ENCODE assay signal across 1 cellular context in genomic region chr13:30224732-30225131, GRCh38.
TF ChIP-seq lines count a peak whose summit lies in the region.

No MANE protein-coding gene starts in this region.

TF ChIP-seq in HCT116, 20 proteins besides CTCF, POLR2A, EP300 and RAD21 (continued from another document):
- TF ChIP-seq, protein P1, sequence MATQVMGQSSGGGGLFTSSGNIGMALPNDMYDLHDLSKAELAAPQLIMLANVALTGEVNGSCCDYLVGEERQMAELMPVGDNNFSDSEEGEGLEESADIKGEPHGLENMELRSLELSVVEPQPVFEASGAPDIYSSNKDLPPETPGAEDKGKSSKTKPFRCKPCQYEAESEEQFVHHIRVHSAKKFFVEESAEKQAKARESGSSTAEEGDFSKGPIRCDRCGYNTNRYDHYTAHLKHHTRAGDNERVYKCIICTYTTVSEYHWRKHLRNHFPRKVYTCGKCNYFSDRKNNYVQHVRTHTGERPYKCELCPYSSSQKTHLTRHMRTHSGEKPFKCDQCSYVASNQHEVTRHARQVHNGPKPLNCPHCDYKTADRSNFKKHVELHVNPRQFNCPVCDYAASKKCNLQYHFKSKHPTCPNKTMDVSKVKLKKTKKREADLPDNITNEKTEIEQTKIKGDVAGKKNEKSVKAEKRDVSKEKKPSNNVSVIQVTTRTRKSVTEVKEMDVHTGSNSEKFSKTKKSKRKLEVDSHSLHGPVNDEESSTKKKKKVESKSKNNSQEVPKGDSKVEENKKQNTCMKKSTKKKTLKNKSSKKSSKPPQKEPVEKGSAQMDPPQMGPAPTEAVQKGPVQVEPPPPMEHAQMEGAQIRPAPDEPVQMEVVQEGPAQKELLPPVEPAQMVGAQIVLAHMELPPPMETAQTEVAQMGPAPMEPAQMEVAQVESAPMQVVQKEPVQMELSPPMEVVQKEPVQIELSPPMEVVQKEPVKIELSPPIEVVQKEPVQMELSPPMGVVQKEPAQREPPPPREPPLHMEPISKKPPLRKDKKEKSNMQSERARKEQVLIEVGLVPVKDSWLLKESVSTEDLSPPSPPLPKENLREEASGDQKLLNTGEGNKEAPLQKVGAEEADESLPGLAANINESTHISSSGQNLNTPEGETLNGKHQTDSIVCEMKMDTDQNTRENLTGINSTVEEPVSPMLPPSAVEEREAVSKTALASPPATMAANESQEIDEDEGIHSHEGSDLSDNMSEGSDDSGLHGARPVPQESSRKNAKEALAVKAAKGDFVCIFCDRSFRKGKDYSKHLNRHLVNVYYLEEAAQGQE (IDR thresholded peaks at IDR 0.05; ENCODE audit: low read depth): no peak
- TF ChIP-seq CBX3 (IDR thresholded peaks at IDR 0.05; ENCODE audit: low read depth) (no peak), FOSL1 (IDR thresholded peaks at IDR 0.05; ENCODE audit: low read depth) (peak; percentile 89), EZH2phosphoT487 (IDR thresholded peaks at IDR 0.05; ENCODE audit: borderline replicate concordance) (no peak), SIN3A (IDR thresholded peaks at IDR 0.05; ENCODE audit: low read depth) (no peak), CEBPB (IDR thresholded peaks at IDR 0.05; ENCODE audit: low read depth) (no peak), YY1 (IDR thresholded peaks at IDR 0.05; ENCODE audit: extremely low read depth, insufficient replicate concordance, low read depth, low read length) (no peak), SP1 (IDR thresholded peaks at IDR 0.05; ENCODE audit: low read depth) (peak; percentile 69), ZFX (IDR thresholded peaks at IDR 0.05) (no peak)
